ENCODE assay signal across 30 cellular contexts in genomic region chr14:76883437-76883836, GRCh38. TPM values are rescaled to one million over a fixed set of nuclear protein-coding genes. Genes with fewer than 3 reads are reported as not detected.
"Had no signal": no experiment of that assay in that cellular context is flagged by ENCODE, and none has a peak within 500 bp of the region (broad histone marks: within the 10 kb centered on the region; RNA-seq: fewer than 3 reads in every experiment).

No MANE protein-coding gene starts in this region.

- H3K27ac ChIP-seq: sigmoid colon had no signal

- H3K36me3 ChIP-seq: heart right ventricle, sigmoid colon had no signal

- H3K4me2 ChIP-seq: smooth muscle cell had no signal

- H3K4me3 Mint-ChIP-seq: activated B cell treated with CpG ODN at 0.5 μM for 24 hours; activated naive CD8-positive, alpha-beta T cell; neural crest cell; stimulated activated naive B cell treated with anti-CD40 and anti-IgM and Interleukin-4, amounts not matched to agents 10 μg/mL and 1 μg/mL and 100 μg/mL, for 72 hours; T-helper 17 cell; type B pancreatic cell had no signal

- H3K27ac Mint-ChIP-seq: activated B cell treated with CpG ODN at 0.5 μM for 24 hours; activated naive CD8-positive, alpha-beta T cell; activated T-helper 2 cell treated with anti-CD3 and anti-CD28 coated beads, Interferon-gamma antibody, Interleukin-2, Interleukin-4, amounts not matched to agents 10 μg/mL and 5 μg/mL and 100 μg/mL, durations not matched to agents 14 hours and 24 hours and 36 hours; progenitor cell of endocrine pancreas; T-helper 17 cell; type B pancreatic cell had no signal

- H3K9me3 ChIP-seq: heart right ventricle, sigmoid colon, testis had no signal

- H3K36me3 Mint-ChIP-seq: activated naive CD8-positive, alpha-beta T cell; naive B cell; stimulated activated naive B cell treated with anti-CD40 and anti-IgM and Interleukin-4, amounts not matched to agents 10 μg/mL and 1 μg/mL and 100 μg/mL, for 72 hours; type B pancreatic cell had no signal

- H3K4me3 ChIP-seq: coronary artery, heart right ventricle, sigmoid colon, smooth muscle cell, testis had no signal

- DNase-seq: activated B cell treated with CpG ODN at 0.5 μM for 24 hours; activated CD4-positive, alpha-beta T cell treated with anti-CD3 and anti-CD28 coated beads for 4 hours; activated naive CD4-positive, alpha-beta T cell; activated T-cell treated with anti-CD3 and anti-CD28 coated beads, Interleukin-2, amount 50 U/mL, for 1 hour; amniotic stem cell; cerebellar nuclear complex; heart right ventricle; left cardiac atrium; mesendoderm; naive B cell; retina; sigmoid colon; stimulated activated CD4-positive, alpha-beta T cell treated with anti-CD3 and anti-CD28 coated beads, Interleukin-2, amount 100 ng/mL, for 48 hours; stimulated activated CD8-positive, alpha-beta memory T cell treated with anti-CD3 and anti-CD28 coated beads, Interleukin-4, amount 100 ng/mL, for 48 hours; stimulated activated naive B cell treated with anti-CD40 and anti-IgM and Interleukin-4, amounts not matched to agents 10 μg/mL and 1 μg/mL and 100 μg/mL, for 72 hours; SW 1271; T-helper 17 cell had no signal

- H3K27me3 ChIP-seq: heart right ventricle, sigmoid colon, testis had no signal

- H3K9me3 Mint-ChIP-seq: activated B cell treated with CpG ODN at 0.5 μM for 24 hours; activated T-helper 2 cell treated with anti-CD3 and anti-CD28 coated beads, Interferon-gamma antibody, Interleukin-2, Interleukin-4, amounts not matched to agents 10 μg/mL and 5 μg/mL and 100 μg/mL, durations not matched to agents 14 hours and 24 hours and 36 hours; naive B cell; neural crest cell; stimulated activated naive B cell treated with anti-CD40 and anti-IgM and Interleukin-4, amounts not matched to agents 10 μg/mL and 1 μg/mL and 100 μg/mL, for 72 hours; type B pancreatic cell had no signal

- H3K4me1 Mint-ChIP-seq: neural crest cell had no signal

- ATAC-seq: stimulated activated naive B cell treated with anti-CD40 and anti-IgM and Interleukin-4, amounts not matched to agents 10 μg/mL and 1 μg/mL and 100 μg/mL, for 72 hours; T-helper 17 cell had no signal

RNA-seq across cellular contexts. Expression of gene LRRC74A, which starts 57.2 kb away (rescaled TPM):
- total RNA-seq: activated B cell treated with CpG ODN at 0.5 μM for 24 hours; activated T-helper 2 cell treated with anti-CD3 and anti-CD28 coated beads, Interferon-gamma antibody, Interleukin-2, Interleukin-4, amounts not matched to agents 10 μg/mL and 5 μg/mL and 100 μg/mL, durations not matched to agents 14 hours and 24 hours and 36 hours; epithelial cell of proximal tubule; fibroblast of lung; heart right ventricle; left cardiac atrium; lower leg skin; mucosa of gallbladder; neural crest cell; osteoblast; progenitor cell of endocrine pancreas; sigmoid colon; smooth muscle cell; T-helper 17 cell had no signal
- polyA plus RNA-seq: fibroblast of lung, heart right ventricle, sigmoid colon, smooth muscle cell had no signal
